Comparison of ENCODE assay signal across 19 cellular contexts in the genomic region with DNA sequence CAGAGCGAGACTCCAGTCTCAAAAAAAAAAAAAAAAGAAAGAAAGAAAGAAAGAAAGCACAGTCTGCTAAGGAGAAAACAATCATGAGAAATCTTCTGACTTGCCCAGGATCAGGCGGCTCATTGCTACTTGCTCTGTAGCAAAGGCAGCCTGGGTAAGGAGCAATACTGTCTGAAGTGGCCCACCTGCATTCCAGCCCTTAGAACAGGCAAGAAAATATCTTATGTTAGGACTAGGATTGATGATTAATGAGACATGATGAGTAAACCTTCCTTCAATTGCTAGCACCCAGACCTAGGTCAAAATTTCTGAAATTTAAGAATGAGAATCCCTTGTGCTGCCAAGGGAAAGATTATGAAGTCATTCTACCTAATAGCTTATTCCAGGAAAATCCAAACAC.
A peak's percentile ranks its signal among the peaks of the same experiment; 100 is the strongest.
DNase-seq lines count a peak whose midpoint lies in the region; ATAC-seq and TF ChIP-seq lines count a peak whose summit lies in the region.
"Had no signal": no experiment of that assay in that cellular context is flagged by ENCODE, and none has a peak within 500 bp of the region (broad histone marks: within the 10 kb centered on the region; RNA-seq: fewer than 3 reads in every experiment).

No MANE protein-coding gene starts in this region.

- POLR2A ChIA-PET in WTC11 (lab: Charles Lee) = no interaction called here

- no peaks in the 10 kb centered on the region; the same call in none of the 2 replicates for H3K36me3 Mint-ChIP-seq in HFFc6 (ENCODE audit: low read depth)
- H3K36me3 Mint-ChIP-seq in type B pancreatic cell = no peaks in the 10 kb centered on the region
- H3K36me3 Mint-ChIP-seq in WTC11 = no peaks in the 10 kb centered on the region
- H3K36me3 Mint-ChIP-seq: CD4-positive, CD25-positive, alpha-beta regulatory T cell; CD8-positive, alpha-beta memory T cell had no signal

- H3K27me3 Mint-ChIP-seq in HFFc6 (ENCODE audit: insufficient read depth) = no peaks in the 10 kb centered on the region
- no peaks in the 10 kb centered on the region for H3K27me3 Mint-ChIP-seq in type B pancreatic cell
- no peaks in the 10 kb centered on the region; the same call in 1 of the 2 replicates for H3K27me3 Mint-ChIP-seq in WTC11 (ENCODE audit: low read depth)
- H3K27me3 Mint-ChIP-seq: CD4-positive, CD25-positive, alpha-beta regulatory T cell; CD8-positive, alpha-beta memory T cell had no signal

- H3K9me3 Mint-ChIP-seq in HFFc6 (peaks cover 13% of the 10 kb centered on the region), type B pancreatic cell (no peaks in the 10 kb centered on the region), WTC11 (peaks cover 7% of the 10 kb centered on the region)

- no peak overlapping the region for H3K4me3 Mint-ChIP-seq in HFFc6
- peak overlapping the region; percentile 63 for H3K4me3 Mint-ChIP-seq in type B pancreatic cell
- no peak overlapping the region for H3K4me3 Mint-ChIP-seq in WTC11
- H3K4me3 Mint-ChIP-seq: CD4-positive, CD25-positive, alpha-beta regulatory T cell; CD8-positive, alpha-beta memory T cell; GM23338 had no signal

- no peak overlapping the region for H3K4me3 ChIP-seq in epithelial cell of esophagus (ENCODE audit: low read length)
- H3K4me3 ChIP-seq: GM23338 had no signal

- ATAC-seq in WTC11 (no peak), HG02981 (IDR thresholded peaks at IDR 0.05; ENCODE audit: unreplicated experiment) (no peak)
- ATAC-seq: GM23338 had no signal

- no peak for DNase-seq in HFFc6
- peak; percentile 74 for DNase-seq in epithelial cell of esophagus (ENCODE audit: low read depth)
- DNase-seq in kidney tubule cell (ENCODE audit: low spot score) = peak; percentile 74
- DNase-seq in type B pancreatic cell (ENCODE audit: extremely low spot score, unreplicated experiment) = no peak
- DNase-seq in WTC11 (ENCODE audit: low spot score) = no peak
- DNase-seq in NCI-H128 (lab: John Stamatoyannopoulos, UW; ENCODE audit: unreplicated experiment) = no peak
- no peak for DNase-seq in hypothalamus (lab: John Stamatoyannopoulos, UW)
- DNase-seq: ACHN; BE2C; C1 segment of cervical spinal cord; CD4-positive, CD25-positive, alpha-beta regulatory T cell; CD8-positive, alpha-beta memory T cell; COR-L47; DMS79; GDM1; HCEC 1CT; IMR-90 had no signal

- CTCF ChIA-PET in WTC11 (lab: Charles Lee) = no interaction called here

- peak overlapping the region; percentile 56 for H3K27ac Mint-ChIP-seq in HFFc6
- peak overlapping the region; percentile 86 for H3K27ac Mint-ChIP-seq in type B pancreatic cell
- H3K27ac Mint-ChIP-seq in WTC11 = no peak overlapping the region
- H3K27ac Mint-ChIP-seq: CD4-positive, CD25-positive, alpha-beta regulatory T cell; CD8-positive, alpha-beta memory T cell; GM23338 had no signal

- TF ChIP-seq CTCF in HFFc6 (IDR thresholded peaks at IDR 0.05) (no peak), epithelial cell of esophagus (IDR thresholded peaks at IDR 0.05; ENCODE audit: insufficient read depth, low read depth, low read length, missing control alignments) (no peak), type B pancreatic cell (conservative IDR thresholded peaks at IDR 0.05) (no peak), WTC11 (IDR thresholded peaks at IDR 0.05) (no peak)

- H3K4me1 Mint-ChIP-seq in HFFc6 (ENCODE audit: low read depth) = peaks cover 25% of the 10 kb centered on the region
- H3K4me1 Mint-ChIP-seq in type B pancreatic cell (ENCODE audit: unreplicated experiment) = peaks cover 12% of the 10 kb centered on the region
- H3K4me1 Mint-ChIP-seq in WTC11 = no peaks in the 10 kb centered on the region
- H3K4me1 Mint-ChIP-seq: CD4-positive, CD25-positive, alpha-beta regulatory T cell; CD8-positive, alpha-beta memory T cell; GM23338 had no signal

TF ChIP-seq in WTC11, 78 proteins besides CTCF, POLR2A, EP300 and RAD21:
- TF ChIP-seq, protein P1, sequence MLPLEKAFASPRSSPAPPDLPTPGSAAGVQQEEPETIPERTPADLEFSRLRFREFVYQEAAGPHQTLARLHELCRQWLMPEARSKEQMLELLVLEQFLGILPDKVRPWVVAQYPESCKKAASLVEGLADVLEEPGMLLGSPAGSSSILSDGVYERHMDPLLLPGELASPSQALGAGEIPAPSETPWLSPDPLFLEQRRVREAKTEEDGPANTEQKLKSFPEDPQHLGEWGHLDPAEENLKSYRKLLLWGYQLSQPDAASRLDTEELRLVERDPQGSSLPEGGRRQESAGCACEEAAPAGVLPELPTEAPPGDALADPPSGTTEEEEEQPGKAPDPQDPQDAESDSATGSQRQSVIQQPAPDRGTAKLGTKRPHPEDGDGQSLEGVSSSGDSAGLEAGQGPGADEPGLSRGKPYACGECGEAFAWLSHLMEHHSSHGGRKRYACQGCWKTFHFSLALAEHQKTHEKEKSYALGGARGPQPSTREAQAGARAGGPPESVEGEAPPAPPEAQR (CRISPR knock-in tag; IDR thresholded peaks at IDR 0.05) = no peak
- TF ChIP-seq AR (CRISPR knock-in tag; IDR thresholded peaks at IDR 0.05) (no peak), ZNF232 (CRISPR knock-in tag; IDR thresholded peaks at IDR 0.05) (no peak), ZNF396 (CRISPR knock-in tag; IDR thresholded peaks at IDR 0.05; ENCODE audit: borderline replicate concordance) (no peak), ZNF121 (CRISPR knock-in tag; IDR thresholded peaks at IDR 0.05) (no peak)

Comparison
In these comparisons a context has a peak if more than half of its experiments do, and no peak if none do; other contexts are left out.
1. DNase-seq: peak in epithelial cell of esophagus (single experiment) and kidney tubule cell (single experiment); none in HFFc6 (single experiment), type B pancreatic cell (single experiment), WTC11 (single experiment), NCI-H128 (single experiment) and hypothalamus (0 of 51).